In genomic region chr11:78201096-78201495, GRCh38 we compare ENCODE assay signal across 19 cellular contexts. TPM values are rescaled to one million over a fixed set of nuclear protein-coding genes. Genes with fewer than 3 reads are reported as not detected.
DNase-seq lines count a peak whose midpoint lies in the region; ATAC-seq, FAIRE-seq and TF ChIP-seq lines count a peak whose summit lies in the region.
"Had no signal": no experiment of that assay in that cellular context is flagged by ENCODE, and none has a peak within 500 bp of the region (broad histone marks: within the 10 kb centered on the region; RNA-seq: fewer than 3 reads in every experiment).

No MANE protein-coding gene starts in this region.

- H3K9me3 Mint-ChIP-seq in activated CD4-positive, alpha-beta T cell treated with anti-CD3 and anti-CD28 coated beads for 36 hours (ENCODE audit: low read depth): no peaks in the 10 kb centered on the region
- H3K9me3 Mint-ChIP-seq in CD4-positive, CD25-positive, alpha-beta regulatory T cell: no peaks in the 10 kb centered on the region
- no peaks in the 10 kb centered on the region for H3K9me3 Mint-ChIP-seq in activated naive CD8-positive, alpha-beta T cell treated with anti-CD3 and anti-CD28 coated beads for 36 hours
- no peaks in the 10 kb centered on the region for H3K9me3 Mint-ChIP-seq in naive B cell

- peaks cover 7% of the 10 kb centered on the region for H3K36me3 Mint-ChIP-seq in activated CD4-positive, alpha-beta T cell treated with anti-CD3 and anti-CD28 coated beads for 36 hours (ENCODE audit: low read depth)
- peaks cover 5% of the 10 kb centered on the region for H3K36me3 Mint-ChIP-seq in CD4-positive, CD25-positive, alpha-beta regulatory T cell
- peaks cover 13% of the 10 kb centered on the region for H3K36me3 Mint-ChIP-seq in activated naive CD8-positive, alpha-beta T cell treated with anti-CD3 and anti-CD28 coated beads for 36 hours
- no peaks in the 10 kb centered on the region for H3K36me3 Mint-ChIP-seq in naive B cell

- no peaks in the 10 kb centered on the region for H3K79me2 ChIP-seq in smooth muscle cell (ENCODE audit: low read depth)

- no peaks in the 10 kb centered on the region for H3K27me3 Mint-ChIP-seq in activated CD4-positive, alpha-beta T cell treated with anti-CD3 and anti-CD28 coated beads for 36 hours
- H3K27me3 Mint-ChIP-seq in CD4-positive, CD25-positive, alpha-beta regulatory T cell: no peaks in the 10 kb centered on the region
- no peaks in the 10 kb centered on the region for H3K27me3 Mint-ChIP-seq in activated naive CD8-positive, alpha-beta T cell treated with anti-CD3 and anti-CD28 coated beads for 36 hours
- peaks cover 0 to 6% (median 0%) of the 10 kb centered on the region in 3 donors for H3K27me3 Mint-ChIP-seq in naive B cell

- intact Hi-C loops in activated CD4-positive, alpha-beta T cell treated with anti-CD3 and anti-CD28 coated beads for 36 hours (cut with DNase I, micrococcal nuclease): loop anchor here in 1 of 2 experiments (5.0 kb wide), 1 partner anchor 64 kb away; the partner anchor contains the start of gene ALG8

- H3K9me3 ChIP-seq in CD4-positive, CD25-positive, alpha-beta regulatory T cell (ENCODE audit: control insufficient read depth in 2 of 2, low read length in 2 of 2): no peaks in the 10 kb centered on the region
- H3K9me3 ChIP-seq in smooth muscle cell (replicated peaks; ENCODE audit: low read depth) (no peaks in the 10 kb centered on the region), small intestine (ENCODE audit: control insufficient read depth, low read depth) (no peaks in the 10 kb centered on the region)

- no peaks in the 10 kb centered on the region for H3F3A ChIP-seq in smooth muscle cell (ENCODE audit: low read depth)

- peak overlapping the region; percentile 88 for H3K27ac Mint-ChIP-seq in activated CD4-positive, alpha-beta T cell treated with anti-CD3 and anti-CD28 coated beads for 36 hours
- peak overlapping the region; percentile 94 to 99 (median 94) for H3K27ac Mint-ChIP-seq in CD4-positive, CD25-positive, alpha-beta regulatory T cell
- peak overlapping the region; percentile 92 for H3K27ac Mint-ChIP-seq in activated naive CD8-positive, alpha-beta T cell treated with anti-CD3 and anti-CD28 coated beads for 36 hours
- H3K27ac Mint-ChIP-seq in naive B cell: peak overlapping the region in 4 of 6 donors; percentile 34 to 85 (median 78)

- TF ChIP-seq CTCF in smooth muscle cell (IDR thresholded peaks at IDR 0.05; ENCODE audit: borderline replicate concordance, insufficient read depth, poor library complexity, severe bottlenecking): no peak

- no peaks in the 10 kb centered on the region for H3K27me3 ChIP-seq in CD4-positive, CD25-positive, alpha-beta regulatory T cell (ENCODE audit: control insufficient read depth, insufficient read depth, low read length)
- no peaks in the 10 kb centered on the region for H3K27me3 ChIP-seq in smooth muscle cell (ENCODE audit: low read depth)
- no peaks in the 10 kb centered on the region for H3K27me3 ChIP-seq in small intestine (ENCODE audit: control insufficient read depth in 2 of 2, insufficient read depth in 2 of 2, low read length in 2 of 2)

- H3K4me1 Mint-ChIP-seq in activated CD4-positive, alpha-beta T cell treated with anti-CD3 and anti-CD28 coated beads for 36 hours: peaks cover 38% of the 10 kb centered on the region
- H3K4me1 Mint-ChIP-seq in CD4-positive, CD25-positive, alpha-beta regulatory T cell: peaks cover 19 to 51% (median 28%) of the 10 kb centered on the region in 4 donors
- peaks cover 34% of the 10 kb centered on the region for H3K4me1 Mint-ChIP-seq in activated naive CD8-positive, alpha-beta T cell treated with anti-CD3 and anti-CD28 coated beads for 36 hours
- H3K4me1 Mint-ChIP-seq in naive B cell: peaks cover 21 to 24% (median 22%) of the 10 kb centered on the region in 3 donors

- ATAC-seq in activated CD4-positive, alpha-beta T cell treated with anti-CD3 and anti-CD28 coated beads for 36 hours: no peak
- no peak for ATAC-seq in CD4-positive, CD25-positive, alpha-beta regulatory T cell (ENCODE audit: low read depth in 2 of 2)
- ATAC-seq in naive B cell (ENCODE audit: low read depth in 2 of 2): no peak

- POLR2A ChIA-PET in activated CD4-positive, alpha-beta T cell treated with anti-CD3 and anti-CD28 coated beads for 36 hours (lab: Charles Lee): interaction anchor here (1.1 kb wide), 1 partner anchor 13 kb away, joined by 6 read pairs; the partner anchor contains the start of genes KCTD21 and USP35

- H3K4me1 ChIP-seq in CD4-positive, CD25-positive, alpha-beta regulatory T cell (ENCODE audit: control insufficient read depth, insufficient read depth, low read length, poor library complexity, severe bottlenecking): peaks cover 28% of the 10 kb centered on the region
- H3K4me1 ChIP-seq in smooth muscle cell (ENCODE audit: low read depth) (no peaks in the 10 kb centered on the region), small intestine (ENCODE audit: control insufficient read depth in 2 of 2, insufficient read depth in 1 of 2, low read depth in 1 of 2, low read length in 1 of 2) (peaks cover 2 to 3% of the 10 kb centered on the region in 2 donors)

- H3K9ac ChIP-seq in smooth muscle cell (ENCODE audit: low read depth): no peak overlapping the region

- H3K4me3 ChIP-seq in CD4-positive, CD25-positive, alpha-beta regulatory T cell (ENCODE audit: low read depth, low read length): no peak overlapping the region
- H3K4me3 ChIP-seq in smooth muscle cell (no peak overlapping the region), small intestine (ENCODE audit: low read depth in 1 of 2, low read length in 2 of 2) (no peak overlapping the region)

- H3K27ac ChIP-seq in CD4-positive, CD25-positive, alpha-beta regulatory T cell (ENCODE audit: insufficient read depth, low read length, poor library complexity, severe bottlenecking): no peak overlapping the region
- no peak overlapping the region for H3K27ac ChIP-seq in smooth muscle cell (ENCODE audit: low read depth)
- H3K27ac ChIP-seq in small intestine (ENCODE audit: low read depth in 1 of 2, low read length in 1 of 2): no peak overlapping the region

- FAIRE-seq in small intestine (lab: Jason Lieb, UNC): no peak
- FAIRE-seq: endothelial cell of umbilical vein, frontal cortex, H1, urothelium cell line had no signal

- H3K4me2 ChIP-seq in smooth muscle cell: no peak overlapping the region

- peaks cover 63% of the 10 kb centered on the region for H4K20me1 ChIP-seq in smooth muscle cell (ENCODE audit: low read depth)

- DNase-seq in activated CD4-positive, alpha-beta T cell treated with anti-CD3 and anti-CD28 coated beads for 36 hours: no peak
- DNase-seq in activated CD4-positive, alpha-beta T cell treated with anti-CD3 and anti-CD28 coated beads, Interleukin-2, amount 50 U/mL, for 48 hours: no peak
- DNase-seq in CD4-positive, CD25-positive, alpha-beta regulatory T cell: no peak
- DNase-seq in activated naive CD8-positive, alpha-beta T cell treated with anti-CD3 and anti-CD28 coated beads for 36 hours: no peak
- no peak for DNase-seq in naive B cell
- no peak for DNase-seq in smooth muscle cell (lab: John Stamatoyannopoulos, UW; ENCODE audit: unreplicated experiment)
- no peak for DNase-seq in D341Med (ENCODE audit: low spot score)
- no peak for DNase-seq in small intestine
- DNase-seq: activated T-cell treated with anti-CD3 and anti-CD28 coated beads for 4 hours, anterior cingulate cortex, KBM-7, NCI-H1105, NCI-H69, SHP77 treated with DMSO at 0.1 percent for 48 hours had no signal

- H3K36me3 ChIP-seq in CD4-positive, CD25-positive, alpha-beta regulatory T cell (ENCODE audit: control insufficient read depth, insufficient read depth, low read length): peaks cover 2% of the 10 kb centered on the region
- no peaks in the 10 kb centered on the region for H3K36me3 ChIP-seq in smooth muscle cell (ENCODE audit: low read depth)
- H3K36me3 ChIP-seq in small intestine (ENCODE audit: control insufficient read depth in 2 of 2, insufficient read depth in 2 of 2, low read length in 2 of 2): no peaks in the 10 kb centered on the region

- no peak overlapping the region for H3K4me3 Mint-ChIP-seq in activated CD4-positive, alpha-beta T cell treated with anti-CD3 and anti-CD28 coated beads for 36 hours
- H3K4me3 Mint-ChIP-seq in CD4-positive, CD25-positive, alpha-beta regulatory T cell: peak overlapping the region in 1 of 4 donors; percentile 66
- H3K4me3 Mint-ChIP-seq in activated naive CD8-positive, alpha-beta T cell treated with anti-CD3 and anti-CD28 coated beads for 36 hours: no peak overlapping the region
- no peak overlapping the region for H3K4me3 Mint-ChIP-seq in naive B cell
- H3K4me3 Mint-ChIP-seq: CD14-positive monocyte had no signal

- CTCF ChIA-PET in activated CD4-positive, alpha-beta T cell treated with anti-CD3 and anti-CD28 coated beads for 36 hours (lab: Charles Lee): interaction anchor here (0.8 to 1.2 kb wide), 2 partner anchors 8 to 363 kb away, joined by 3 to 5 read pairs; no protein-coding TSS in a partner anchor

- WGBS in smooth muscle cell (ENCODE audit: low lambda C conversion rate): 68% methylated on average over 7 of the region's 7 CpGs
- WGBS in small intestine, 3 donors: 85 to 88% (median 87%) methylated on average over 7 of the region's 7 CpGs

- H2AFZ ChIP-seq in smooth muscle cell (ENCODE audit: low read depth): no peak overlapping the region

RNA-seq across cellular contexts. Expression of gene USP35, which starts 12.4 kb away (rescaled TPM):
- total RNA-seq in activated CD4-positive, alpha-beta T cell treated with anti-CD3 and anti-CD28 coated beads for 36 hours: 1 to 10 TPM; 9.2 to 9.8 TPM
- total RNA-seq in CD4-positive, CD25-positive, alpha-beta regulatory T cell: 15.0 TPM
- polyA plus RNA-seq in CD4-positive, CD25-positive, alpha-beta regulatory T cell: under 1 TPM; 0.11 to 0.84 (median 0.42) TPM
- 1 to 10 TPM; 3.5 to 4.2 TPM for total RNA-seq in activated naive CD8-positive, alpha-beta T cell treated with anti-CD3 and anti-CD28 coated beads for 36 hours
- polyA plus RNA-seq in naive B cell (ENCODE audit: low read depth in 6 of 6) (under 1 TPM in 5 of 6 donors, not detected in 1; 0.11 to 0.76 (median 0.52) TPM), smooth muscle cell (4.5 and 7.3 TPM in 2 replicates), small intestine (1 to 10 TPM; 1.9 to 7.8 (median 5.1) TPM)
- 9.5 and 10.5 TPM in 2 replicates for total RNA-seq in smooth muscle cell

RNA-seq across cellular contexts. Expression of gene KCTD21, which starts 12.7 kb away (rescaled TPM):
- 1 to 10 TPM; 9.0 to 9.8 TPM for total RNA-seq in activated CD4-positive, alpha-beta T cell treated with anti-CD3 and anti-CD28 coated beads for 36 hours
- 3.8 TPM for total RNA-seq in CD4-positive, CD25-positive, alpha-beta regulatory T cell
- polyA plus RNA-seq in CD4-positive, CD25-positive, alpha-beta regulatory T cell: 1 to 10 TPM; 1.4 to 3.3 (median 2.4) TPM
- total RNA-seq in activated naive CD8-positive, alpha-beta T cell treated with anti-CD3 and anti-CD28 coated beads for 36 hours: 1 to 10 TPM; 3.3 to 4.0 TPM
- 1 to 10 TPM in 5 of 6 donors, not detected in 1; 1.2 to 3.4 (median 1.8) TPM for polyA plus RNA-seq in naive B cell (ENCODE audit: low read depth in 6 of 6)
- 18.5 and 23.5 TPM in 2 replicates for total RNA-seq in smooth muscle cell
- 4.9 and 6.6 TPM in 2 replicates for polyA plus RNA-seq in smooth muscle cell
- polyA plus RNA-seq in small intestine: 1 to 10 TPM; 4.1 to 6.5 (median 6.5) TPM
